In the genomic region with DNA sequence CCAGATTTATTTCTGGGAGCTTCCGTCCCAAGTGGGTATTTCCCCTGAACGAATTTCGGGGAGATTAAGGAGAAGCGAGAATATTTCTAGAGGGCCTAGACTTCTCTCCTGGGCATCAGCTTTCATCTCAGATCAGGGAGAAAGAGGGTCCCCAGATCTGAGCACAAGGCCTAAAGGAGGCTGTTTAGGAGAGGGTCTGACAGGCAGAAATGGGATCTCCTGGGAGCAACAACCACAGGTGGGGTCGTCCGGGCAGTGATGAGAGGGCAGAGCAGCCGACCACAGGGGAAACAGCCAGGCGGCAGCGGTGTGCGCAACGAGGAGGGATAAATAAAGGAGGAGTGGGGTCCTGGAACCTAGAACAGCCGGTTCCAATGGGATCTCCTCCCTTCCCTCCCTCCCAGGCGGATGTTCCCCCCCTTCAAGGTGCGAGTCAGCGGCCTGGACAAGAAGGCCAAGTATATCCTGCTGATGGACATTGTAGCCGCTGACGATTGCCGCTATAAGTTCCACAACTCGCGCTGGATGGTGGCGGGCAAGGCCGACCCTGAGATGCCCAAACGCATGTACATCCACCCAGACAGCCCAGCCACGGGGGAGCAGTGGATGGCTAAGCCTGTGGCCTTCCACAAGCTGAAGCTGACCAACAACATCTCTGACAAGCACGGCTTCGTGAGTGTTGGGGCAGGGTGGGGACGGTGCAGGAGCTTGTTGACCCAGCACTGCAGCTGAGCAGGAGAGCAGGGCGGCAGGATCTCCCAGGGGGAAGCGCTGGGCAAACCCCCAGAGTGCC, we compare ENCODE assay signal across 9 cellular contexts. TPM values are rescaled to one million over a fixed set of nuclear protein-coding genes. Genes with fewer than 3 reads are reported as not detected.
DNase-seq lines count a peak whose midpoint lies in the region; ATAC-seq and TF ChIP-seq lines count a peak whose summit lies in the region.
"Had no signal": no experiment of that assay in that cellular context is flagged by ENCODE, and none has a peak within 500 bp of the region (broad histone marks: within the 10 kb centered on the region; RNA-seq: fewer than 3 reads in every experiment).

No MANE protein-coding gene starts in this region.

- peaks cover 0 to 2% (median 0%) of the 10 kb centered on the region in 5 donors for H3K9me3 Mint-ChIP-seq in CD8-positive, alpha-beta memory T cell

- peaks cover 34 to 53% (median 36%) of the 10 kb centered on the region in 3 donors for H3K4me1 Mint-ChIP-seq in CD8-positive, alpha-beta memory T cell
- H3K4me1 Mint-ChIP-seq in T-helper 17 cell: peaks cover 29% of the 10 kb centered on the region

- H3K4me1 ChIP-seq in CD8-positive, alpha-beta memory T cell (ENCODE audit: insufficient read depth, low read length): peaks cover 45% of the 10 kb centered on the region

- peak overlapping the region; percentile 18 to 79 (median 62) for H3K4me3 Mint-ChIP-seq in CD8-positive, alpha-beta memory T cell
- peak overlapping the region; percentile 72 for H3K4me3 Mint-ChIP-seq in T-helper 17 cell

- no peaks in the 10 kb centered on the region for H3K36me3 ChIP-seq in CD8-positive, alpha-beta memory T cell (ENCODE audit: insufficient read depth, low read length)

- no peak for TF ChIP-seq CTCF in fibroblast of villous mesenchyme (IDR thresholded peaks at IDR 0.05; ENCODE audit: insufficient read depth, low read depth, low read length)

- H3K4me3 ChIP-seq in CD8-positive, alpha-beta memory T cell (ENCODE audit: low read length): no peak overlapping the region
- H3K4me3 ChIP-seq in fibroblast of villous mesenchyme (ENCODE audit: low read depth, low read length): peak overlapping the region; percentile 74

- no peak for DNase-seq in CD8-positive, alpha-beta memory T cell
- no peak for DNase-seq in T-helper 17 cell
- DNase-seq in fibroblast of villous mesenchyme (ENCODE audit: low read depth): peak; percentile 55
- peak; percentile 77 for DNase-seq in retina
- no peak for DNase-seq in Kasumi-1 (lab: John Stamatoyannopoulos, UW)
- no peak for DNase-seq in germinal center (ENCODE audit: low spot score)
- no peak for DNase-seq in NCI-H1105 treated with DMSO at 0.1 percent for 48 hours (lab: John Stamatoyannopoulos, UW)
- DNase-seq: NCI-H446 treated with DMSO at 0.1 percent for 48 hours had no signal

- peaks cover 55 to 57% of the 10 kb centered on the region in 2 donors for H3K27me3 Mint-ChIP-seq in CD8-positive, alpha-beta memory T cell
- peaks cover 53% of the 10 kb centered on the region for H3K27me3 Mint-ChIP-seq in T-helper 17 cell

- H3K9me3 ChIP-seq in CD8-positive, alpha-beta memory T cell (ENCODE audit: low read length): no peaks in the 10 kb centered on the region
- no peaks in the 10 kb centered on the region for H3K9me3 ChIP-seq in T-helper 17 cell (ENCODE audit: control insufficient read depth, low read length, poor library complexity, severe bottlenecking)

- POLR2A ChIA-PET in CD8-positive, alpha-beta memory T cell (lab: Charles Lee): interaction anchor here (1.7 kb wide), 1 partner anchor 10 kb away, joined by 6 read pairs; no protein-coding TSS in a partner anchor

- peaks cover 0 to 2% (median 0%) of the 10 kb centered on the region in 3 donors for H3K36me3 Mint-ChIP-seq in CD8-positive, alpha-beta memory T cell
- peaks cover 3% of the 10 kb centered on the region for H3K36me3 Mint-ChIP-seq in T-helper 17 cell (ENCODE audit: low read depth)

- H3K27ac ChIP-seq in CD8-positive, alpha-beta memory T cell (ENCODE audit: low read depth, low read length): no peak overlapping the region

- CTCF ChIA-PET in CD8-positive, alpha-beta memory T cell (lab: Charles Lee): interaction anchor here (0.8 to 1.3 kb wide), 3 partner anchors 7 to 11 kb away, joined by 3 to 5 read pairs (median 4); no protein-coding TSS in a partner anchor

- peak overlapping the region in 1 of 8 donors; percentile 58 for H3K27ac Mint-ChIP-seq in CD8-positive, alpha-beta memory T cell
- H3K27ac Mint-ChIP-seq in T-helper 17 cell: no peak overlapping the region

- ATAC-seq in T-helper 17 cell (no peak), GM18907 (IDR thresholded peaks at IDR 0.05; ENCODE audit: unreplicated experiment) (no peak)

- H3K27me3 ChIP-seq in CD8-positive, alpha-beta memory T cell (ENCODE audit: insufficient read depth, low read length, poor library complexity, severe bottlenecking): peaks cover 48% of the 10 kb centered on the region

RNA-seq across cellular contexts. Expression of gene TBX2, which starts 1.8 kb away (rescaled TPM):
- under 1 TPM; 0.11 to 0.13 TPM for total RNA-seq in CD8-positive, alpha-beta memory T cell
- polyA plus RNA-seq in CD8-positive, alpha-beta memory T cell: not detected
- under 1 TPM in 1 of 2 donors, not detected in 1; 0.50 TPM for total RNA-seq in T-helper 17 cell
- 12.5 and 21.3 TPM in 2 replicates for total RNA-seq in fibroblast of villous mesenchyme

RNA-seq across cellular contexts. Expression of gene TBX4, which starts 50.7 kb away (rescaled TPM):
- not detected for total RNA-seq in CD8-positive, alpha-beta memory T cell
- not detected for polyA plus RNA-seq in CD8-positive, alpha-beta memory T cell
- total RNA-seq in T-helper 17 cell (not detected), fibroblast of villous mesenchyme (not detected in 2 replicates)

Comparison
In these comparisons a context has a peak if more than half of its experiments do, and no peak if none do; other contexts are left out.
1. DNase-seq: peak in fibroblast of villous mesenchyme (single experiment) and retina (single experiment); none in CD8-positive, alpha-beta memory T cell (0 of 5), T-helper 17 cell (0 of 3), Kasumi-1 (0 of 2), germinal center (single experiment) and NCI-H1105 treated with DMSO at 0.1 percent for 48 hours (single experiment).